ENCODE assay signal across 1 cellular context in the genomic region with DNA sequence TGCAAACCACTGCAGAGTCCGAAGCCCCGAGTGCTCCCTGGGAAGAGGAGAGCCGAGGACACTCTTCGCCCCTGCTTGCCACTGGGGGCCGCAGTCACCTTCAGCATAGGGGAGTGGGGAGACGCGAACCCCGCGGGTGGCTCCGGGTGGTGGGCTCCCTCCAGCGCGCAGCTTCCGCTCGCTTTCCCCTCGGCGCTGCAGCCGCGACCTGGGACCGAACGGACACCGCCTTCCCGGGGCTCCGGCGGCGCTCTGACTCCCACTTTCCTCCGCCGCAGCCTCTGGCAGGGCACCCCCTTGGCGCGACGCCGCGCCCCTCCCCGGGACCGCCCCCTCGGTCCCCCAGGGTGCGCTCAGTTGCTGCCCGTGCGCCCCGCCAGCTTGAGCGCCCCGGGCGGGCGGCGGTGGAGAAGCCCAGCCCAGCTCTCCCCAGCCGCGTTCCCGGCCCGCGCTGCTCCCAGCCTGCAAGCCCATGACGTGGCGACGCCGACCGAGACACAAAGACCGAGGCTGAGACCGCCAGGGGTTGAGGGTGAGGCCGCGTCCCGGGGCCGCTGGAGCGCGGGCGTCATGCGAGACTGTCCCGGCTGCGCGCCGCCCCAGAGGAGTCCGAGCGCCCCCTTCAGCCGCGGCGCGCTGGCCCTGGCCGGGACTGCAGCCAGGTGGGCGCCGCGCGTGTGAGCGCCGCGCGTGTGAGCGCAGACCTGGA.
TF ChIP-seq lines count a peak whose summit lies in the region.

Gene MINAR1, plus strand, starts transcription at position 701 of the 709 bp plus-strand sequence. CDS start 23,812 bp downstream, outside the sequence.

TF ChIP-seq in GM23338, 12 proteins besides CTCF, POLR2A, EP300 and RAD21 (continued from another document):
- TF ChIP-seq, protein P1, sequence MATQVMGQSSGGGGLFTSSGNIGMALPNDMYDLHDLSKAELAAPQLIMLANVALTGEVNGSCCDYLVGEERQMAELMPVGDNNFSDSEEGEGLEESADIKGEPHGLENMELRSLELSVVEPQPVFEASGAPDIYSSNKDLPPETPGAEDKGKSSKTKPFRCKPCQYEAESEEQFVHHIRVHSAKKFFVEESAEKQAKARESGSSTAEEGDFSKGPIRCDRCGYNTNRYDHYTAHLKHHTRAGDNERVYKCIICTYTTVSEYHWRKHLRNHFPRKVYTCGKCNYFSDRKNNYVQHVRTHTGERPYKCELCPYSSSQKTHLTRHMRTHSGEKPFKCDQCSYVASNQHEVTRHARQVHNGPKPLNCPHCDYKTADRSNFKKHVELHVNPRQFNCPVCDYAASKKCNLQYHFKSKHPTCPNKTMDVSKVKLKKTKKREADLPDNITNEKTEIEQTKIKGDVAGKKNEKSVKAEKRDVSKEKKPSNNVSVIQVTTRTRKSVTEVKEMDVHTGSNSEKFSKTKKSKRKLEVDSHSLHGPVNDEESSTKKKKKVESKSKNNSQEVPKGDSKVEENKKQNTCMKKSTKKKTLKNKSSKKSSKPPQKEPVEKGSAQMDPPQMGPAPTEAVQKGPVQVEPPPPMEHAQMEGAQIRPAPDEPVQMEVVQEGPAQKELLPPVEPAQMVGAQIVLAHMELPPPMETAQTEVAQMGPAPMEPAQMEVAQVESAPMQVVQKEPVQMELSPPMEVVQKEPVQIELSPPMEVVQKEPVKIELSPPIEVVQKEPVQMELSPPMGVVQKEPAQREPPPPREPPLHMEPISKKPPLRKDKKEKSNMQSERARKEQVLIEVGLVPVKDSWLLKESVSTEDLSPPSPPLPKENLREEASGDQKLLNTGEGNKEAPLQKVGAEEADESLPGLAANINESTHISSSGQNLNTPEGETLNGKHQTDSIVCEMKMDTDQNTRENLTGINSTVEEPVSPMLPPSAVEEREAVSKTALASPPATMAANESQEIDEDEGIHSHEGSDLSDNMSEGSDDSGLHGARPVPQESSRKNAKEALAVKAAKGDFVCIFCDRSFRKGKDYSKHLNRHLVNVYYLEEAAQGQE (IDR thresholded peaks at IDR 0.05; ENCODE audit: unreplicated experiment), result no peak
- TF ChIP-seq, protein P2, sequence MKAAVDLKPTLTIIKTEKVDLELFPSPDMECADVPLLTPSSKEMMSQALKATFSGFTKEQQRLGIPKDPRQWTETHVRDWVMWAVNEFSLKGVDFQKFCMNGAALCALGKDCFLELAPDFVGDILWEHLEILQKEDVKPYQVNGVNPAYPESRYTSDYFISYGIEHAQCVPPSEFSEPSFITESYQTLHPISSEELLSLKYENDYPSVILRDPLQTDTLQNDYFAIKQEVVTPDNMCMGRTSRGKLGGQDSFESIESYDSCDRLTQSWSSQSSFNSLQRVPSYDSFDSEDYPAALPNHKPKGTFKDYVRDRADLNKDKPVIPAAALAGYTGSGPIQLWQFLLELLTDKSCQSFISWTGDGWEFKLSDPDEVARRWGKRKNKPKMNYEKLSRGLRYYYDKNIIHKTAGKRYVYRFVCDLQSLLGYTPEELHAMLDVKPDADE (IDR thresholded peaks at IDR 0.05), result no peak
- TF ChIP-seq EZH2phosphoT487 (IDR thresholded peaks at IDR 0.05; ENCODE audit: unreplicated experiment) (no peak), STAT1 (IDR thresholded peaks at IDR 0.05; ENCODE audit: unreplicated experiment) (no peak)
TF ChIP-seq in GM23338: peak in this region for 1.
